Comparison of ENCODE assay signal across 11 cellular contexts in the genomic region with DNA sequence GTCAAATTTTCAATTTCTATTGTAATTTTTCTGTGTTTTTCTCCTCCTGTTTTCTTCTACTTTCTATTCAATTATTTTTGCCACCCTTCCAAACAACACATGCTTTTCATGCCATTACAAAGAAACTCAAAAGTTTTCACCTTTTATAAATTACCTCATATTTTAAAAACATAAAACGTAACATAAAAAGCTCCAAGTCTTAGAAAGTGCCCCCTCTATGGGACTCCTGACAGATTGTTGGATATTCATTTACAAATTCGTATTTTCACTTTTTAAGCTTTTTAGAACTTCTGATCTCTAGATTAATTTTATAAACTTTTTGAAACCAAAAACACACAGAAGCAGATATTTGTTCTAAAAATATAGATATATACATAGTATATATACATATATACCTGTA. TPM values are rescaled to one million over a fixed set of nuclear protein-coding genes. Genes with fewer than 3 reads are reported as not detected.
DNase-seq lines count a peak whose midpoint lies in the region; ATAC-seq and TF ChIP-seq lines count a peak whose summit lies in the region.
"Had no signal": no experiment of that assay in that cellular context is flagged by ENCODE, and none has a peak within 500 bp of the region (broad histone marks: within the 10 kb centered on the region; RNA-seq: fewer than 3 reads in every experiment).

No MANE protein-coding gene starts in this region.

- H3K4me1 ChIP-seq in HUES6 (ENCODE audit: control insufficient read depth, insufficient read depth, low read length), result peaks cover 11% of the 10 kb centered on the region
- peaks cover 0 to 23% of the 10 kb centered on the region in 2 donors for H3K4me1 ChIP-seq in thoracic aorta (ENCODE audit: control insufficient read depth in 1 of 2, low read depth in 2 of 2)

- H3K36me3 ChIP-seq in HUES6 (ENCODE audit: control insufficient read depth, insufficient read depth, low read length), result no peaks in the 10 kb centered on the region
- no peaks in the 10 kb centered on the region for H3K36me3 ChIP-seq in thoracic aorta

- H3K36me3 Mint-ChIP-seq in brain, result no peaks in the 10 kb centered on the region

- H3K9ac ChIP-seq in HUES6 (ENCODE audit: low read length), result peak overlapping the region; percentile 5

- H3K27ac Mint-ChIP-seq in brain, result peak overlapping the region in 4 of 5 experiments; percentile 60 to 96 (median 70)

- H3K4me1 Mint-ChIP-seq in brain, result peaks cover 39% of the 10 kb centered on the region

- no peak for ATAC-seq in thoracic aorta (ENCODE audit: insufficient number of reproducible peaks, low FRiP score, low read depth)
- ATAC-seq in HG02938 (IDR thresholded peaks at IDR 0.05; ENCODE audit: unreplicated experiment), result no peak
- ATAC-seq: GM12878 had no signal

- peak; percentile 16 for DNase-seq in left kidney (ENCODE audit: low read depth, low spot score)
- DNase-seq in thoracic aorta (ENCODE audit: low spot score), result no peak
- DNase-seq in activated effector memory CD4-positive, alpha-beta T cell treated with anti-CD3 and anti-CD28 coated beads, Interleukin-2, amount 50 U/mL, for 16 hours, result no peak
- no peak for DNase-seq in Ammon's horn (ENCODE audit: low spot score)
- DNase-seq: T-helper 2 cell had no signal

- H3K27me3 Mint-ChIP-seq in brain, result no peaks in the 10 kb centered on the region

- peak; percentile 24 to 60 for TF ChIP-seq CTCF in brain (conservative IDR thresholded peaks at IDR 0.05)
- TF ChIP-seq CTCF in thoracic aorta (IDR thresholded peaks at IDR 0.05), result peak; percentile 30

- no peaks in the 10 kb centered on the region for H3K9me3 ChIP-seq in HUES6 (ENCODE audit: control insufficient read depth, insufficient read depth, low read depth, low read length)
- no peaks in the 10 kb centered on the region for H3K9me3 ChIP-seq in thoracic aorta

- peak overlapping the region; percentile 60 to 95 (median 88) for H3K4me3 Mint-ChIP-seq in brain

- H3K27me3 ChIP-seq in HUES6 (ENCODE audit: control insufficient read depth, insufficient read depth, low read length) (no peaks in the 10 kb centered on the region), thoracic aorta (replicated peaks; ENCODE audit: insufficient read depth) (no peaks in the 10 kb centered on the region)

- H3K4me3 ChIP-seq in HUES6 (ENCODE audit: low read depth, low read length) (peak overlapping the region; percentile 59), thoracic aorta (peak overlapping the region; percentile 84)
- H3K4me3 ChIP-seq: GM12878 had no signal

- H3K27ac ChIP-seq in HUES6 (ENCODE audit: low read depth, low read length) (no peak overlapping the region; the same call in 1 of the 2 replicates), thoracic aorta (peak overlapping the region in 1 of 2 donors; percentile 40)
- H3K27ac ChIP-seq: epithelial cell of prostate, HL-60 had no signal

- H3K9me3 Mint-ChIP-seq in brain, result no peaks in the 10 kb centered on the region

RNA-seq across cellular contexts. Expression of gene COL5A2, which starts 1.6 kb away (rescaled TPM):
- 5.1 TPM for polyA plus RNA-seq in brain (ENCODE audit: insufficient read depth, low read depth, low replicate concordance)
- total RNA-seq in thoracic aorta, result 100 to 1,000 TPM in 1 of 2 donors, 10 to 100 TPM in 1; 99.4 to 135 TPM
